Comparison of ENCODE assay signal across 8 cellular contexts in the genomic region with DNA sequence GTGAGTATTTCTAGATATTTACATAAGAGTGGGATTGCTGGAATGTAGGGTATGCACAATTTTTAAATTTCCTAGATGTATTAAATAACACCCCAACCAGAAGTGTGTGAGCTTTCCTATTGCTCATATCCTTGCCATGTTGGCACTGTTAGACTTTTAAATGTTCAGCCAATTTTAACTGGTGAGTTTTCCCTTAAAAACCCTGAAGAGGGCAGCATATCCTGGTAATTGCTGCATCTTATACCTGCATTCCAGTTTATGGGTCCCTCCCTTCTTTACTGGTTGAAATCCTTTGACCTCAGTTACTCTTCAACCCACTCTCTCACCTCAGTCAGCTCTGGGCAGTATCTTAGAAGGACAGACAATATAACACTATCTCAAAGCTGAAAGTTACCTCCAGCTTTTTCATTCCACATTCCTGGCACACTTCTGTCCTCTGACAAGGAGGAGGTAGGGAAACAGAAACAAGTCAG.
DNase-seq lines count a peak whose midpoint lies in the region; ATAC-seq and TF ChIP-seq lines count a peak whose summit lies in the region.

No MANE protein-coding gene starts in this region.

- peaks cover 48 to 63% of the 10 kb centered on the region in 2 experiments for H3K4me1 Mint-ChIP-seq in H9

- TF ChIP-seq CTCF in H9 (conservative IDR thresholded peaks at IDR 0.05) (peak; percentile 79), transverse colon (IDR thresholded peaks at IDR 0.05) (peak; percentile 33 to 69 (median 47))

- H3K27ac Mint-ChIP-seq in H9, result peak overlapping the region in 2 of 3 experiments; percentile 13 to 32; a peak in 2 of 7 replicates

- no peaks in the 10 kb centered on the region for H3K23me2 ChIP-seq in H9 (ENCODE audit: insufficient read length, low read depth, low read length, poor library complexity, severe bottlenecking)

- H3K56ac ChIP-seq in H9 (ENCODE audit: insufficient read length, low read depth, low read length), result no peak overlapping the region

- H3K23ac ChIP-seq in H9 (ENCODE audit: insufficient read length, low read depth, low read length), result no peak overlapping the region

- H3K36me3 ChIP-seq in iPS DF 6.9 (ENCODE audit: control insufficient read depth, insufficient read depth, low read length), result no peaks in the 10 kb centered on the region
- H3K36me3 ChIP-seq in transverse colon, result no peaks in the 10 kb centered on the region

- H3K14ac ChIP-seq in H9 (ENCODE audit: insufficient read depth, low read length), result no peak overlapping the region

- no peak overlapping the region for H3K4ac ChIP-seq in H9 (ENCODE audit: low read depth, low read length)

- no peak overlapping the region for H3K4me2 ChIP-seq in H9 (ENCODE audit: insufficient read depth, insufficient read length, low read length)

- H3K9me3 ChIP-seq in H9 (ENCODE audit: control insufficient read depth, low read depth, low read length), result no peaks in the 10 kb centered on the region
- H3K9me3 ChIP-seq in iPS DF 6.9 (ENCODE audit: control insufficient read depth, insufficient read depth, low read length), result no peaks in the 10 kb centered on the region
- H3K9me3 ChIP-seq in transverse colon, result no peaks in the 10 kb centered on the region

- no peaks in the 10 kb centered on the region for H3K9me3 Mint-ChIP-seq in H9

- no peak overlapping the region for H3K18ac ChIP-seq in H9 (ENCODE audit: insufficient read length, low read depth, low read length)

- no peak for TF ChIP-seq EP300 in transverse colon (IDR thresholded peaks at IDR 0.05; ENCODE audit: low read depth)

- H4K8ac ChIP-seq in H9 (replicated peaks; ENCODE audit: insufficient read length, low read depth, low read length), result no peak overlapping the region

- no peak overlapping the region for H3K9ac ChIP-seq in H9 (ENCODE audit: extremely low read depth, insufficient read length, low read length)

- no peak overlapping the region for H2BK120ac ChIP-seq in H9 (ENCODE audit: low read depth, low read length, poor library complexity, severe bottlenecking)

- H3K4me1 ChIP-seq in H9 (ENCODE audit: insufficient read depth, low read length) (peaks cover 6% of the 10 kb centered on the region), iPS DF 6.9 (ENCODE audit: control insufficient read depth, insufficient read depth, low read length) (peaks cover 7% of the 10 kb centered on the region; the same call in 1 of the 2 replicates), transverse colon (peaks cover 0 to 46% (median 30%) of the 10 kb centered on the region in 4 donors)

- H3K79me2 ChIP-seq in H9 (ENCODE audit: insufficient read depth, low read length), result no peaks in the 10 kb centered on the region

- no peak overlapping the region for H2BK12ac ChIP-seq in H9 (ENCODE audit: insufficient read length, low read depth, low read length)

- no peak overlapping the region for H3K4me3 ChIP-seq in iPS DF 6.9 (ENCODE audit: low read length)
- no peak overlapping the region for H3K4me3 ChIP-seq in transverse colon

- no peak for TF ChIP-seq POLR2A in transverse colon (IDR thresholded peaks at IDR 0.05)

- peaks cover 3% of the 10 kb centered on the region for H4K20me1 ChIP-seq in H9 (ENCODE audit: control insufficient read depth, insufficient read depth, insufficient read length)

- H3K27me3 ChIP-seq in H9 (ENCODE audit: insufficient read depth, low read length) (no peaks in the 10 kb centered on the region), iPS DF 6.9 (ENCODE audit: control insufficient read depth, insufficient read depth, low read length) (no peaks in the 10 kb centered on the region), transverse colon (no peaks in the 10 kb centered on the region)

- no peak overlapping the region for H4K5ac ChIP-seq in H9 (ENCODE audit: insufficient read length, low read depth, low read length)

- DNase-seq in AG08396 (ENCODE audit: low spot score) (peak; percentile 39), H9 (no peak), iPS DF 6.9 (ENCODE audit: low read depth, low spot score) (peak; percentile 39), transverse colon (no peak), T-helper 1 cell (no peak)

- no peak overlapping the region for H3T11ph ChIP-seq in H9 (ENCODE audit: low read length)

- no peaks in the 10 kb centered on the region for H3K79me1 ChIP-seq in H9 (ENCODE audit: insufficient read depth, low read depth, low read length, poor library complexity, severe bottlenecking)

- ATAC-seq in SK-N-SH treated with all-trans-retinoic acid at 6 μM for 48 hours, result peak; percentile 73
- no peak for ATAC-seq in GM18520 (IDR thresholded peaks at IDR 0.05; ENCODE audit: unreplicated experiment)
- no peak for ATAC-seq in HG03521 (IDR thresholded peaks at IDR 0.05; ENCODE audit: unreplicated experiment)

- no peaks in the 10 kb centered on the region for H3K27me3 Mint-ChIP-seq in H9 (ENCODE audit: low read depth)

- H3K36me3 Mint-ChIP-seq in H9 (ENCODE audit: insufficient read depth in 1 of 3, low read depth in 3 of 3), result no peaks in the 10 kb centered on the region

- intact Hi-C loops in transverse colon (cut with DNase I; ENCODE audit: low total_unique reads), result no loop called here

- H2BK5ac ChIP-seq in H9 (ENCODE audit: insufficient read length, low read length), result no peak overlapping the region

- H2BK15ac ChIP-seq in H9 (ENCODE audit: low read depth, low read length), result no peak overlapping the region

- H3K4me3 Mint-ChIP-seq in H9, result no peak overlapping the region

- H4K91ac ChIP-seq in H9 (ENCODE audit: insufficient read length, low read depth, low read length), result no peak overlapping the region

- in situ Hi-C loops in transverse colon (cut with MboI; ENCODE audit: low pct_ligation_motif_present in 1 of 4, low pct_unique_long_range_greater_than_20kb in 1 of 4, low sequenced_read_pairs in 3 of 4), result loop anchor here (25.0 kb wide), 5 partner anchors 117 to 842 kb away; a partner anchor contains a TSS

- no peak overlapping the region for H2AFZ ChIP-seq in H9 (ENCODE audit: low read length)

- no peak overlapping the region for H2BK20ac ChIP-seq in H9 (ENCODE audit: low read depth, low read length, poor library complexity, severe bottlenecking)

- H3K27ac ChIP-seq in H9 (ENCODE audit: insufficient read length, low read depth, low read length), result no peak overlapping the region
- no peak overlapping the region for H3K27ac ChIP-seq in iPS DF 6.9 (ENCODE audit: low read length)
- peak overlapping the region; percentile 38 to 70 (median 58) for H3K27ac ChIP-seq in transverse colon

- no peak overlapping the region for H2AK5ac ChIP-seq in H9 (ENCODE audit: insufficient read length, low read length)

TF ChIP-seq in SK-N-SH treated with all-trans-retinoic acid at 6 μM for 48 hours, 23 proteins besides CTCF, POLR2A, EP300 and RAD21:
- TF ChIP-seq ARNTL (CRISPR knock-in tag; IDR thresholded peaks at IDR 0.05; ENCODE audit: borderline replicate concordance, low read depth) (no peak), ZFP3 (CRISPR knock-in tag; IDR thresholded peaks at IDR 0.05) (0 out of 2 replicates have a peak, but pooled peaks have one; percentile 35), TOX (CRISPR knock-in tag; IDR thresholded peaks at IDR 0.05; ENCODE audit: borderline replicate concordance) (no peak), OSR1 (CRISPR knock-in tag; IDR thresholded peaks at IDR 0.05) (no peak)

Comparison
In these comparisons a context has a peak if more than half of its experiments do, and no peak if none do; other contexts are left out.
1. DNase-seq: peak in AG08396 (single experiment) and iPS DF 6.9 (single experiment); none in H9 (single experiment), transverse colon (single experiment) and T-helper 1 cell (0 of 5).
2. H3K27ac ChIP-seq: peak in transverse colon (4 of 4); none in H9 (single experiment) and iPS DF 6.9 (single experiment).